In genomic region chr1:181969902-181970301, GRCh38 we compare ENCODE assay signal across 22 cellular contexts.
A peak's percentile ranks its signal among the peaks of the same experiment; 100 is the strongest.
DNase-seq lines count a peak whose midpoint lies in the region; ATAC-seq and FAIRE-seq lines count a peak whose summit lies in the region.
"Had no signal": no experiment of that assay in that cellular context is flagged by ENCODE, and none has a peak within 500 bp of the region (broad histone marks: within the 10 kb centered on the region; RNA-seq: fewer than 3 reads in every experiment).

No MANE protein-coding gene starts in this region.

- H3K9me3 ChIP-seq in HUES48 (ENCODE audit: control insufficient read depth, insufficient read depth, low read length) = no peaks in the 10 kb centered on the region
- peaks cover 6% of the 10 kb centered on the region; the same call in 1 of the 2 replicates for H3K9me3 ChIP-seq in NT2/D1 (ENCODE audit: insufficient read depth, low read length)
- no peaks in the 10 kb centered on the region for H3K9me3 ChIP-seq in iPS-18a (ENCODE audit: control insufficient read depth, low read depth, low read length)

- H3K27me3 ChIP-seq in HUES48 (ENCODE audit: control insufficient read depth, insufficient read depth, low read length) = no peaks in the 10 kb centered on the region
- H3K27me3 ChIP-seq in NT2/D1 (ENCODE audit: insufficient read depth, insufficient read length) = no peaks in the 10 kb centered on the region
- H3K27me3 ChIP-seq in iPS-18a (ENCODE audit: control insufficient read depth, insufficient read depth, low read length) = no peaks in the 10 kb centered on the region
- H3K27me3 ChIP-seq: BLaER1 had no signal

- H3K4me1 ChIP-seq in HUES48 (ENCODE audit: control insufficient read depth, insufficient read depth, low read length) = peaks cover 23% of the 10 kb centered on the region
- no peaks in the 10 kb centered on the region for H3K4me1 ChIP-seq in NT2/D1 (ENCODE audit: insufficient read depth, insufficient read length)
- H3K4me1 ChIP-seq in iPS-18a (ENCODE audit: control insufficient read depth, low read depth, low read length) = peaks cover 15% of the 10 kb centered on the region
- H3K4me1 ChIP-seq: BLaER1 had no signal

- H3K36me3 ChIP-seq in HUES48 (ENCODE audit: control insufficient read depth, insufficient read depth, low read length) = no peaks in the 10 kb centered on the region
- H3K36me3 ChIP-seq in NT2/D1 (ENCODE audit: insufficient read depth, insufficient read length, low read length) = no peaks in the 10 kb centered on the region
- no peaks in the 10 kb centered on the region for H3K36me3 ChIP-seq in iPS-18a (ENCODE audit: control insufficient read depth, low read depth, low read length)
- H3K36me3 ChIP-seq: BLaER1 had no signal

- no peak for FAIRE-seq in frontal cortex (lab: Jason Lieb, UNC)
- FAIRE-seq: GM12878, GM19239, H54 had no signal

- peak overlapping the region; percentile 31; the same call in 1 of the 2 replicates for H3K4me3 ChIP-seq in HUES48 (ENCODE audit: low read depth, low read length)
- no peak overlapping the region for H3K4me3 ChIP-seq in NT2/D1 (ENCODE audit: insufficient read length, low read depth)
- peak overlapping the region; percentile 39 for H3K4me3 ChIP-seq in iPS-18a (ENCODE audit: low read length)
- H3K4me3 ChIP-seq: BLaER1, GM12878, SK-N-MC had no signal

- H3K9ac ChIP-seq in HUES48 (ENCODE audit: low read depth, low read length) = peak overlapping the region; percentile 48; the same call in 1 of the 2 replicates
- H3K9ac ChIP-seq in NT2/D1 (ENCODE audit: insufficient read length, low read depth) = no peak overlapping the region
- H3K9ac ChIP-seq in iPS-18a (ENCODE audit: low read length) = no peak overlapping the region
- H3K9ac ChIP-seq: BLaER1 had no signal

- H3K27ac ChIP-seq in HUES48 (ENCODE audit: low read depth, low read length) = peak overlapping the region; percentile 94
- peak overlapping the region; percentile 87 for H3K27ac ChIP-seq in iPS-18a (ENCODE audit: low read length)
- H3K27ac ChIP-seq: BLaER1, SK-N-MC had no signal

- ATAC-seq in HG02938 (IDR thresholded peaks at IDR 0.05; ENCODE audit: unreplicated experiment) = no peak
- ATAC-seq: GM12878 had no signal

- DNase-seq in ELF-1 (ENCODE audit: low read depth, low spot score) (peak; percentile 32), NT2/D1 (ENCODE audit: low read depth, low spot score) (peak; percentile 95), NCI-H748 treated with DMSO at 0.1 percent for 48 hours (lab: John Stamatoyannopoulos, UW) (no peak), frontal cortex (ENCODE audit: low spot score in 2 of 2) (no peak)
- no peak for DNase-seq in stimulated activated CD4-positive, alpha-beta T cell treated with anti-CD3 and anti-CD28 coated beads, Interleukin-15, amount 100 ng/mL, for 24 hours
- DNase-seq: Calu3; CD4-positive, alpha-beta memory T cell; Karpas-422; NCI-H1694; NCI-H2081 treated with DMSO at 0.1 percent for 48 hours; NCI-H446 treated with DMSO at 0.1 percent for 48 hours; NK-92 treated with Interleukin-12 subunit alpha and Interleukin-12 subunit beta, amount 100 ng/mL, for 24 hours; OCI-M1; Right ventricle myocardium superior had no signal

Comparison
In these comparisons a context has a peak if more than half of its experiments do, and no peak if none do; other contexts are left out.
1. DNase-seq: peak in ELF-1 (single experiment) and NT2/D1 (single experiment); none in stimulated activated CD4-positive, alpha-beta T cell treated with anti-CD3 and anti-CD28 coated beads, Interleukin-15, amount 100 ng/mL, for 24 hours (single experiment), NCI-H748 treated with DMSO at 0.1 percent for 48 hours (single experiment) and frontal cortex (0 of 2).